In the genomic region with DNA sequence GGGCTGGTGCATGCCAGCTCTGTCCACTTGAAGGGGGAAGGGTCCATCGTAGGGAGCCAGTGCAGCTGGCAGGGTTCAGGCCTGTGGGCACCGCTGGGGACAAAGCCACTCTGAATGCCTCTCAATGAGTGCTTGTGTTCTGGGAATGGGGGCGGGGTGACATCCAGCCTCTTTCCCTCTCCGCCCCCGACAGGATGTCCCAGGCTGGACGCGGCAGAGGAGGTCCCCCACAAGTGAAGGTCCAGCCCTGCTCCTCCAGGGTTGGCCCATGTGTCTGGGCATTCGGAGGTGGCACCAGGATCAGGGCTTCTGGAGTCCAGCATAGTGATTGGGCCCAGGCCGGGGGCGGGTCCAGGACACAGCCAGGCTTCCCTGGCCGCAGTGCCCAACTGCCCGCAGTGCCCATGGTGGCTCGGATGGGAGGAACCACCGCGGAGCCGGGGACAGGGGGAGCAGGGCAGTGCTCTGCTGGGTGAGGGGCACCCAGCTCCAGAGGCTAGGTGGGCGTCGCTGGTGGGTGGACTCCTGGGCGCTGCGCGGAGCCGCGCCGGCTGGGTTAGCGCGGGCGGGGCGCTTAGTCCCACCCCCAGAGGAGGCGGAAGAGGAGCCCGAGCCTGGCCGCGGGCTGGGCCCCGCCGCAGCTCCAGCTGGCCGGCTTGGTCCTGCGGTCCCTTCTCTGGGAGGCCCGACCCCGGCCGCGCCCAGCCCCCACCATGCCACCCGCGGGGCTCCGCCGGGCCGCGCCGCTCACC, we compare ENCODE assay signal across 8 cellular contexts. TPM values are rescaled to one million over a fixed set of nuclear protein-coding genes. Genes with fewer than 3 reads are reported as not detected.
A peak's percentile ranks its signal among the peaks of the same experiment; 100 is the strongest.
DNase-seq lines count a peak whose midpoint lies in the region; ATAC-seq and TF ChIP-seq lines count a peak whose summit lies in the region.

SHISA4 (plus strand) TSS at position 617 of the 752 bp plus-strand sequence; CDS start at position 714, 97 bp downstream.

- ATAC-seq in psoas muscle (peak; percentile 68 to 76 (median 74)), HG02981 (IDR thresholded peaks at IDR 0.05; ENCODE audit: unreplicated experiment) (no peak)

- peaks cover 30% of the 10 kb centered on the region for H3K27me3 ChIP-seq in iPS-15b (ENCODE audit: control insufficient read depth, insufficient read depth, low read length)
- H3K27me3 ChIP-seq in psoas muscle (ENCODE audit: insufficient read depth in 3 of 3, low read length in 2 of 3) = no peaks in the 10 kb centered on the region

- peak within 1 kb of the TSS; percentile 79 for H3K9ac ChIP-seq in iPS-15b (ENCODE audit: low read depth, low read length)

- intact Hi-C loops in psoas muscle (cut with DNase I) = loop anchor here in 1 of 2 donors (2.0 kb wide), 1 partner anchor 58 kb away; the partner anchor contains the start of gene LMOD1

- in situ Hi-C loops in T47D (cut with HindIII; ENCODE audit: low pct_unique_long_range_greater_than_20kb, low sequenced_read_pairs) = no loop called here

- H3K36me3 ChIP-seq in iPS-15b (ENCODE audit: control insufficient read depth, insufficient read depth, low read length) (peaks cover 4% of the 10 kb centered on the region), psoas muscle (ENCODE audit: insufficient read depth in 1 of 2, low read depth in 1 of 2) (peaks cover 0 to 12% of the 10 kb centered on the region in 2 donors)

- peak within 1 kb of the TSS; percentile 87 for H3K4me3 ChIP-seq in iPS-15b (ENCODE audit: low read depth, low read length)
- peak within 1 kb of the TSS; percentile 79 for H3K4me3 ChIP-seq in psoas muscle

- no peak for TF ChIP-seq CTCF in psoas muscle (IDR thresholded peaks at IDR 0.05)

- peak; percentile 43 to 56 for DNase-seq in SHP77 (lab: John Stamatoyannopoulos, UW)
- no peak for DNase-seq in SHP77 treated with DMSO at 0.1 percent for 48 hours (lab: John Stamatoyannopoulos, UW)
- peak; percentile 54 for DNase-seq in NCI-H69 (lab: John Stamatoyannopoulos, UW)
- peak; percentile 96 to 97 for DNase-seq in T47D (ENCODE audit: low read depth in 1 of 2, low spot score in 1 of 2)
- peak; percentile 84 to 92 for DNase-seq in psoas muscle
- DNase-seq in HUDEP-2 (lab: John Stamatoyannopoulos, UW; ENCODE audit: unreplicated experiment in 76 of 76) = no peak

- peaks cover 9% of the 10 kb centered on the region for H3K4me1 ChIP-seq in iPS-15b (ENCODE audit: control insufficient read depth, insufficient read depth, low read length)
- peaks cover 82% of the 10 kb centered on the region for H3K4me1 ChIP-seq in psoas muscle

- WGBS in psoas muscle, 3 donors = 1 to 2% (median 1%) methylated on average over 29 to 47 of the region's 47 CpGs

- peak within 1 kb of the TSS; percentile 95 for H3K27ac ChIP-seq in psoas muscle

- H3K9me3 ChIP-seq in iPS-15b (ENCODE audit: control insufficient read depth, insufficient read depth, low read length) = no peaks in the 10 kb centered on the region
- H3K9me3 ChIP-seq in psoas muscle = no peaks in the 10 kb centered on the region

RNA-seq across cellular contexts. Expression of gene SHISA4, which starts in this region (rescaled TPM):
- 100 to 1,000 TPM; 105 to 157 (median 137) TPM for total RNA-seq in psoas muscle
- 100 to 1,000 TPM in 2 of 3 donors, 10 to 100 TPM in 1; 74.8 to 264 (median 151) TPM for polyA plus RNA-seq in psoas muscle

Comparison
In these comparisons a context has a peak if more than half of its experiments do, and no peak if none do; other contexts are left out.
1. DNase-seq: peak in SHP77 (2 of 2), NCI-H69 (single experiment), T47D (2 of 2) and psoas muscle (2 of 2); none in SHP77 treated with DMSO at 0.1 percent for 48 hours (single experiment) and HUDEP-2 (0 of 76).